11 cellular contexts compared by ENCODE assay signal in genomic region chr13:90416938-90417337, GRCh38.
"Had no signal": no experiment of that assay in that cellular context is flagged by ENCODE, and none has a peak within 500 bp of the region (broad histone marks: within the 10 kb centered on the region; RNA-seq: fewer than 3 reads in every experiment).

No MANE protein-coding gene starts in this region.

- H3K9me3 ChIP-seq: adrenal gland, esophagus muscularis mucosa, uterus had no signal

- H3K27me3 ChIP-seq: adrenal gland, esophagus muscularis mucosa, stomach, uterus had no signal

- H3K4me1 ChIP-seq: adrenal gland, esophagus muscularis mucosa, stomach, uterus had no signal

- H3K36me3 ChIP-seq: adrenal gland, esophagus muscularis mucosa, stomach, uterus had no signal

- H3K4me3 ChIP-seq: adrenal gland, esophagus muscularis mucosa, lung, skin epidermis, stomach, uterus had no signal

- H3K27ac ChIP-seq: adrenal gland, esophagus muscularis mucosa, skin epidermis, stomach, uterus had no signal

- DNase-seq: activated B cell treated with CpG ODN at 0.5 μM for 24 hours; activated CD4-positive, alpha-beta T cell treated with anti-CD3 and anti-CD28 coated beads, Interleukin-2, amount 10 ng/mL, durations not matched to agents 7 days and 5 days; activated naive CD4-positive, alpha-beta T cell treated with anti-CD3 and anti-CD28 coated beads, Interleukin-2, amount 50 U/mL, for 16 hours; activated T-cell treated with anti-CD3 and anti-CD28 coated beads, Interleukin-2, amount 50 U/mL, for 1 hour; adrenal gland; left colon; stomach; uterus had no signal
